In the genomic region with DNA sequence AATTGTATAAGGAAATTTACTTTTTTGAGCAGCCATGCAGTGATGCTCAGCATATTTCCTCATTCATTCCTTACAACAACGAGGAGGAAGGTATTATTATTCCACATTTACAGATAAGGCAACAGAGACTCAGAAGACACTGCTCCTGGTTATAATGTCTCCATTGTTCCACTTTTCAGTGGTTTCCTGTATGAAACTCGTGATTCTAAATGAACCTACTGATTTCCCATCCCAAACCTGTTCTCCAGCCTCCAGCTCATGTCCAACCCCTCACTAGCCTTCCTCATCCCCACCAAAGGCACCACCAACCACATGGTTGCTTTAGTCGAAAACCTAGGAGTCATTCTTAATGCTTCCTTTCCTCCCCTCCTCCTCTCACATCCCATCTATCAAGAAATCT, we compare ENCODE assay signal across 22 cellular contexts. TPM values are rescaled to one million over a fixed set of nuclear protein-coding genes. Genes with fewer than 3 reads are reported as not detected.
DNase-seq lines count a peak whose midpoint lies in the region; ATAC-seq and TF ChIP-seq lines count a peak whose summit lies in the region.
"Had no signal": no experiment of that assay in that cellular context is flagged by ENCODE, and none has a peak within 500 bp of the region (broad histone marks: within the 10 kb centered on the region; RNA-seq: fewer than 3 reads in every experiment).

No MANE protein-coding gene starts in this region.

- no peaks in the 10 kb centered on the region for H3K36me3 Mint-ChIP-seq in natural killer cell
- H3K36me3 Mint-ChIP-seq: CD8-positive, alpha-beta T cell had no signal

- H3K4me1 ChIP-seq in mammary epithelial cell (ENCODE audit: insufficient read depth, low read length) = no peaks in the 10 kb centered on the region
- H3K4me1 ChIP-seq in breast epithelium = no peaks in the 10 kb centered on the region
- peaks cover 5 to 42% (median 14%) of the 10 kb centered on the region in 3 donors for H3K4me1 ChIP-seq in gastroesophageal sphincter
- H3K4me1 ChIP-seq: A549 had no signal

- intact Hi-C loops in mammary epithelial cell (cut with micrococcal nuclease) (no loop called here), breast epithelium (cut with DNase I; ENCODE audit: low total_unique reads) (no loop called here), natural killer cell (cut with micrococcal nuclease) (no loop called here)

- peaks cover 4% of the 10 kb centered on the region for H3K9me3 ChIP-seq in mammary epithelial cell (replicated peaks; ENCODE audit: insufficient read depth, low read length)
- peaks cover 0 to 5% of the 10 kb centered on the region in 2 donors for H3K9me3 ChIP-seq in breast epithelium
- H3K9me3 ChIP-seq in gastroesophageal sphincter = no peaks in the 10 kb centered on the region

- no peaks in the 10 kb centered on the region for H3K79me2 ChIP-seq in mammary epithelial cell (ENCODE audit: insufficient read depth, low read length)

- 22% methylated on average over 3 of the region's 3 CpGs for WGBS in mammary epithelial cell (ENCODE audit: low coverage, missing lambda C conversion rate)
- 49 to 51% methylated on average over 3 of the region's 3 CpGs for WGBS in gastroesophageal sphincter (ENCODE audit: low coverage in 1 of 2), 2 donors

- no peak overlapping the region for H2AFZ ChIP-seq in mammary epithelial cell (ENCODE audit: low read depth, low read length)

- H3K4me2 ChIP-seq in mammary epithelial cell (ENCODE audit: insufficient read depth, low read depth, low read length) = no peak overlapping the region
- H3K4me2 ChIP-seq: BLaER1 treated with 17β-estradiol and CSF1 and Interleukin-3, amounts not matched to agents 10 nM and 100 nM had no signal

- DNase-seq in mammary epithelial cell = peak; percentile 9
- DNase-seq in breast epithelium (ENCODE audit: low spot score in 2 of 2) = no peak
- DNase-seq in SK-MEL-5 (ENCODE audit: low read depth, low spot score) = peak; percentile 72
- no peak for DNase-seq in NCI-H510A treated with DMSO at 0.1 percent for 48 hours (lab: John Stamatoyannopoulos, UW)
- no peak for DNase-seq in SIG-M5 treated with dmso at 0.1 percent for 504 hours (lab: John Stamatoyannopoulos, UW; ENCODE audit: unreplicated experiment)
- DNase-seq in natural killer cell = no peak
- DNase-seq: AML-193; CD4-positive, alpha-beta T cell; CD8-positive, alpha-beta T cell; COR-L47; DMS 273 treated with DMSO at 0.1 percent for 48 hours; DMS153; DMS79; DND-41; EL; GDM1 had no signal

- no peak overlapping the region for H3K4me3 ChIP-seq in mammary epithelial cell (replicated peaks in 1 of 3; ENCODE audit: insufficient read depth in 1 of 3, low read depth in 2 of 3, low read length in 3 of 3)
- H3K4me3 ChIP-seq in breast epithelium = no peak overlapping the region
- no peak overlapping the region for H3K4me3 ChIP-seq in gastroesophageal sphincter
- H3K4me3 ChIP-seq: A549; BLaER1 treated with 17β-estradiol and CSF1 and Interleukin-3, amounts not matched to agents 10 nM and 100 nM; GM12878 had no signal

- no peak overlapping the region for H3K4me3 Mint-ChIP-seq in natural killer cell
- H3K4me3 Mint-ChIP-seq: CD4-positive, alpha-beta T cell; CD8-positive, alpha-beta T cell had no signal

- no peak for TF ChIP-seq EP300 in gastroesophageal sphincter (IDR thresholded peaks at IDR 0.05)

- in situ Hi-C loops in mammary epithelial cell (cut with MboI; ENCODE audit: low sequenced_read_pairs in 2 of 2) = no loop called here
- in situ Hi-C loops in SK-MEL-5 (cut with HindIII; ENCODE audit: low pct_unique_long_range_greater_than_20kb, low sequenced_read_pairs) = no loop called here

- peaks cover 0 to 2% of the 10 kb centered on the region in 2 donors for H3K9me3 Mint-ChIP-seq in natural killer cell
- H3K9me3 Mint-ChIP-seq: CD8-positive, alpha-beta T cell had no signal

- no peak for TF ChIP-seq POLR2A in breast epithelium (IDR thresholded peaks at IDR 0.05)
- TF ChIP-seq POLR2A in gastroesophageal sphincter (IDR thresholded peaks at IDR 0.05) = no peak

- H3K36me3 ChIP-seq in mammary epithelial cell (ENCODE audit: insufficient read depth, low read length) = no peaks in the 10 kb centered on the region
- H3K36me3 ChIP-seq in breast epithelium = no peaks in the 10 kb centered on the region
- no peaks in the 10 kb centered on the region for H3K36me3 ChIP-seq in gastroesophageal sphincter
- H3K36me3 ChIP-seq: BLaER1 treated with 17β-estradiol and CSF1 and Interleukin-3, amounts not matched to agents 10 nM and 100 nM had no signal

- no peak overlapping the region for H3K27ac Mint-ChIP-seq in natural killer cell
- H3K27ac Mint-ChIP-seq: CD4-positive, alpha-beta T cell; CD8-positive, alpha-beta T cell had no signal

- H3K27me3 ChIP-seq in mammary epithelial cell (ENCODE audit: insufficient read depth, low read length) = no peaks in the 10 kb centered on the region
- no peaks in the 10 kb centered on the region for H3K27me3 ChIP-seq in breast epithelium
- no peaks in the 10 kb centered on the region for H3K27me3 ChIP-seq in gastroesophageal sphincter
- H3K27me3 ChIP-seq: BLaER1 treated with 17β-estradiol and CSF1 and Interleukin-3, amounts not matched to agents 10 nM and 100 nM had no signal

- H3K27ac ChIP-seq in mammary epithelial cell (ENCODE audit: insufficient read depth, low read depth, low read length) (no peak overlapping the region), breast epithelium (no peak overlapping the region), gastroesophageal sphincter (peak overlapping the region in 3 of 4 donors; percentile 15 to 46 (median 24))
- H3K27ac ChIP-seq: 22Rv1; A549; BLaER1 treated with 17β-estradiol and CSF1 and Interleukin-3, amounts not matched to agents 10 nM and 100 nM; C4-2B had no signal

- no TSS peak for BruUV-seq in mammary epithelial cell (replicated peaks; lab: Mats Ljungman, UMichigan)

- no peak overlapping the region for H3K9ac ChIP-seq in mammary epithelial cell (ENCODE audit: insufficient read depth, low read length)
- H3K9ac ChIP-seq: BLaER1 treated with 17β-estradiol and CSF1 and Interleukin-3, amounts not matched to agents 10 nM and 100 nM had no signal

- peaks cover 31 to 52% of the 10 kb centered on the region in 2 donors for H3K27me3 Mint-ChIP-seq in natural killer cell (ENCODE audit: low read depth in 2 of 2)

- no peak for ATAC-seq in gastroesophageal sphincter
- ATAC-seq in natural killer cell = no peak
- ATAC-seq: A549; CD8-positive, alpha-beta T cell had no signal

- dilution Hi-C loops in mammary epithelial cell (cut with HindIII; ENCODE audit: low sequenced_read_pairs) = no loop called here

- CTCF ChIA-PET in mammary epithelial cell (lab: Charles Lee; ENCODE audit: low non-redundant PET) = no interaction called here

- H4K20me1 ChIP-seq in mammary epithelial cell (ENCODE audit: insufficient read depth, low read length) = no peaks in the 10 kb centered on the region
- H4K20me1 ChIP-seq: BLaER1 treated with 17β-estradiol and CSF1 and Interleukin-3, amounts not matched to agents 10 nM and 100 nM had no signal

- no peak for TF ChIP-seq CTCF in mammary epithelial cell (conservative IDR thresholded peaks at IDR 0.05 in 1 of 2, IDR thresholded peaks at IDR 0.05 in 1 of 2; ENCODE audit: extremely low read depth in 1 of 2, insufficient read depth in 1 of 2, low read depth in 1 of 2, low read length in 2 of 2)
- no peak for TF ChIP-seq CTCF in breast epithelium (IDR thresholded peaks at IDR 0.05)
- no peak for TF ChIP-seq CTCF in gastroesophageal sphincter (IDR thresholded peaks at IDR 0.05)
- TF ChIP-seq CTCF in natural killer cell (IDR thresholded peaks at IDR 0.05) = no peak

- H3K4me1 Mint-ChIP-seq in natural killer cell = peaks cover 7% of the 10 kb centered on the region in 2 donors

RNA-seq across cellular contexts. Expression of gene ERCC4, which starts 12.5 kb away (rescaled TPM):
- total RNA-seq in mammary epithelial cell = 10 to 100 TPM in 1 of 2 donors, 1 to 10 TPM in 1; 9.7 to 13.1 TPM
- 2.5 TPM for polyA plus RNA-seq in mammary epithelial cell
- polyA minus RNA-seq in mammary epithelial cell = 33.3 TPM
- 1 to 10 TPM; 4.8 to 8.3 (median 7.9) TPM for total RNA-seq in breast epithelium
- 11.2 and 15.6 TPM in 2 replicates for total RNA-seq in SK-MEL-5 (2014; rRNA removed; shearing (Covaris generic))
- polyA plus RNA-seq in SK-MEL-5 (2015; cell fraction: cytosol; rRNA removed) = 5.1 and 8.8 TPM in 2 replicates
- polyA plus RNA-seq in SK-MEL-5 (2015; cell fraction: nucleus; rRNA removed) = 7.0 and 7.3 TPM in 2 replicates
- total RNA-seq in gastroesophageal sphincter = 10 to 100 TPM in 1 of 4 donors, 1 to 10 TPM in 3; 6.3 to 12.5 (median 9.2) TPM
- total RNA-seq in natural killer cell = 10 to 100 TPM in 1 of 3 donors, 1 to 10 TPM in 2; 7.3 to 11.9 (median 7.5) TPM

Comparison
In these comparisons a context has a peak if more than half of its experiments do, and no peak if none do; other contexts are left out.
1. DNase-seq: peak in mammary epithelial cell (single experiment) and SK-MEL-5 (single experiment); none in breast epithelium (0 of 2), NCI-H510A treated with DMSO at 0.1 percent for 48 hours (single experiment), SIG-M5 treated with dmso at 0.1 percent for 504 hours (single experiment) and natural killer cell (single experiment).
2. H3K27ac ChIP-seq: peak in gastroesophageal sphincter (3 of 4); none in mammary epithelial cell (single experiment) and breast epithelium (0 of 2).